ENCODE assay signal across 13 cellular contexts in the genomic region with DNA sequence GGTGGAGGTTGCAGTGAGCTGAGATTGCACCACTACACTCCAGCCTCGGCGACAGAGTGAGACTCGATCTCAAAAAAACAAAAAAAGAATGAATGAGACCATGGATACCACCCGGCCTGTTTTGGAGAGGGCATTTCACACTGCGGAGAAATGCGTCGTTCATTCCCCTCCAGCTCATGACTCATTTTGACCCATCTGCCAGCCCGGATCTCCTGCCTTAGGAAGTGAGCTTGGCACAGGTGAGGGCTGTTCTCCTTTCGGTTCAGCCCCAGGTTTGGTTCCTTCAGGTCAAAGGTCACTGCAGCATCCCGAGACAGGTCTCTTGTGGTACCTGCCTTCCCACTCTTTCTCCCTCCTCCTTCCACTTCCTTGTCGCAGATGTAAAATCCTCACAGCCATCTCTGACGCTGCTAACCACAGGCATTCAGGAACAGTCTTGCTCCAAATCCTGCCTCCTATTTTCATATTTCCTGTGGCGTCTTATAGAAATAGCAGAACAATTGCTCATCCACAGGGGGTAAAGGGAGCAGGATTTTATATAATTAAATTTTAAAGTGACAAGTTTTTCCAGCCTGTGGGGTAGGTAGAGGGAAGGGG.
A peak's percentile ranks its signal among the peaks of the same experiment; 100 is the strongest.
DNase-seq lines count a peak whose midpoint lies in the region; ATAC-seq, FAIRE-seq and TF ChIP-seq lines count a peak whose summit lies in the region.
"Had no signal": no experiment of that assay in that cellular context is flagged by ENCODE, and none has a peak within 500 bp of the region (broad histone marks: within the 10 kb centered on the region; RNA-seq: fewer than 3 reads in every experiment).

No MANE protein-coding gene starts in this region.

- no peak for TF ChIP-seq CTCF in astrocyte of the cerebellum (IDR thresholded peaks at IDR 0.05; ENCODE audit: low read depth, low read length, missing control alignments)
- TF ChIP-seq CTCF in hepatocyte (IDR thresholded peaks at IDR 0.05; ENCODE audit: poor library complexity), result no peak

- H3K27ac ChIP-seq in hepatocyte, result peak overlapping the region; percentile 41
- H3K27ac ChIP-seq: A549, testis had no signal

- H3K79me2 ChIP-seq in hepatocyte, result no peaks in the 10 kb centered on the region

- in situ Hi-C loops in astrocyte of the cerebellum (cut with HindIII; ENCODE audit: low sequenced_read_pairs), result no loop called here

- H3K4me3 ChIP-seq in astrocyte of the cerebellum (ENCODE audit: low read depth, low read length) (no peak overlapping the region), hepatocyte (no peak overlapping the region)
- H3K4me3 ChIP-seq: A549, K562, testis had no signal

- peak; percentile 27 for DNase-seq in NCI-H2227 (lab: John Stamatoyannopoulos, UW; ENCODE audit: unreplicated experiment)
- DNase-seq in NCI-H2227 treated with DMSO at 0.1 percent for 48 hours (lab: John Stamatoyannopoulos, UW), result no peak
- peak; percentile 90 for DNase-seq in astrocyte of the cerebellum (ENCODE audit: low read depth)
- no peak for DNase-seq in hepatocyte (ENCODE audit: low spot score)
- DNase-seq in urothelium cell line (ENCODE audit: low spot score), result peak; percentile 62
- no peak for DNase-seq in stimulated activated CD4-positive, alpha-beta T cell treated with anti-CD3 and anti-CD28 coated beads, Interleukin-2, amount 100 ng/mL, for 24 hours
- DNase-seq in NCI-H146 (lab: John Stamatoyannopoulos, UW), result no peak
- DNase-seq: naive B cell, NCI-H446 treated with DMSO at 0.1 percent for 48 hours, testis had no signal

- H3K36me3 ChIP-seq in hepatocyte (replicated peaks; ENCODE audit: insufficient read depth, low read depth), result no peaks in the 10 kb centered on the region

- FAIRE-seq in urothelium cell line (lab: Jason Lieb, UNC), result no peak
- FAIRE-seq: A549, K562 had no signal

- no peak overlapping the region for H2AFZ ChIP-seq in hepatocyte

- H4K20me1 ChIP-seq in hepatocyte (ENCODE audit: insufficient read depth, poor library complexity, severe bottlenecking), result no peaks in the 10 kb centered on the region

- peaks cover 10% of the 10 kb centered on the region for H3K4me1 ChIP-seq in hepatocyte (ENCODE audit: insufficient read depth)
- H3K4me1 ChIP-seq: A549, testis had no signal

- peaks cover 9% of the 10 kb centered on the region for H3K27me3 ChIP-seq in hepatocyte
- H3K27me3 ChIP-seq: testis had no signal

- H3K9me3 ChIP-seq in hepatocyte (ENCODE audit: low read depth), result no peaks in the 10 kb centered on the region
- H3K9me3 ChIP-seq: A549, testis had no signal

- no peak for ATAC-seq in GM19351 (IDR thresholded peaks at IDR 0.05; ENCODE audit: unreplicated experiment)
- ATAC-seq: A549, K562 had no signal

- 79% methylated on average over 13 of the region's 13 CpGs for WGBS in hepatocyte (ENCODE audit: low lambda C conversion rate, missing lambda C conversion rate)

- H3K4me2 ChIP-seq in hepatocyte, result no peak overlapping the region
- H3K4me2 ChIP-seq: A549 had no signal

- H3K9me2 ChIP-seq in hepatocyte (replicated peaks; ENCODE audit: insufficient read depth), result no peaks in the 10 kb centered on the region

Comparison
In these comparisons a context has a peak if more than half of its experiments do, and no peak if none do; other contexts are left out.
1. DNase-seq: peak in NCI-H2227 (single experiment), astrocyte of the cerebellum (single experiment) and urothelium cell line (single experiment); none in NCI-H2227 treated with DMSO at 0.1 percent for 48 hours (single experiment), hepatocyte (single experiment), stimulated activated CD4-positive, alpha-beta T cell treated with anti-CD3 and anti-CD28 coated beads, Interleukin-2, amount 100 ng/mL, for 24 hours (0 of 2) and NCI-H146 (single experiment).